In genomic region chr3:48899298-48899697, GRCh38 we compare ENCODE assay signal across 8 cellular contexts. TPM values are rescaled to one million over a fixed set of nuclear protein-coding genes. Genes with fewer than 3 reads are reported as not detected.
DNase-seq lines count a peak whose midpoint lies in the region; ATAC-seq, FAIRE-seq and TF ChIP-seq lines count a peak whose summit lies in the region.

No MANE protein-coding gene starts in this region.

- peak overlapping the region; percentile 84 for H3K27ac ChIP-seq in neutrophil

- H3K4me1 Mint-ChIP-seq in Caco-2 (ENCODE audit: low read depth, unreplicated experiment) = peaks cover 24% of the 10 kb centered on the region

- POLR2A ChIA-PET in Caco-2 (lab: Charles Lee) = interaction anchor here (1.6 kb wide), 1 partner anchor 20 kb away, joined by 3 read pairs; no protein-coding TSS in a partner anchor

- TF ChIP-seq CTCF in Caco-2 (IDR thresholded peaks at IDR 0.05; ENCODE audit: insufficient read depth in 1 of 2, low read depth in 1 of 2, low read length in 1 of 2, severe bottlenecking in 1 of 2, unreplicated experiment in 1 of 2) (no peak), neutrophil (IDR thresholded peaks at IDR 0.05) (no peak)

- peak overlapping the region; percentile 46 for H3K27ac Mint-ChIP-seq in Caco-2 (ENCODE audit: unreplicated experiment)

- no peak for FAIRE-seq in RCC 7860 (lab: Jason Lieb, UNC)

- H3K4me3 Mint-ChIP-seq in Caco-2 (ENCODE audit: unreplicated experiment) = peak overlapping the region; percentile 92

- H3K36me3 ChIP-seq in Caco-2 (ENCODE audit: control insufficient read depth, insufficient read depth, low read length) = no peaks in the 10 kb centered on the region
- H3K36me3 ChIP-seq in neutrophil = no peaks in the 10 kb centered on the region

- H3K36me3 Mint-ChIP-seq in Caco-2 (ENCODE audit: insufficient read depth, unreplicated experiment) = no peaks in the 10 kb centered on the region

- CTCF ChIA-PET in Caco-2 (lab: Charles Lee) = no interaction called here

- intact Hi-C loops in Caco-2 (cut with micrococcal nuclease; ENCODE audit: unreplicated experiment) = loop anchor here (2.0 kb wide), 1 partner anchor 20 kb away; the partner anchor contains the start of gene ARIH2

- H3K27me3 Mint-ChIP-seq in Caco-2 (ENCODE audit: insufficient read depth, unreplicated experiment) = no peaks in the 10 kb centered on the region

- no peaks in the 10 kb centered on the region for H3K9me3 ChIP-seq in Caco-2
- no peaks in the 10 kb centered on the region for H3K9me3 ChIP-seq in neutrophil

- BruUV-seq in Caco-2 (replicated peaks; lab: Mats Ljungman, UMichigan) = no TSS peak

- peak overlapping the region; percentile 66 for H3K4me3 ChIP-seq in Caco-2 (ENCODE audit: low read depth, low read length)
- peak overlapping the region in 1 of 2 experiments; percentile 79 for H3K4me3 ChIP-seq in neutrophil (ENCODE audit: low read depth in 1 of 2, low read length in 1 of 2)

- ATAC-seq in GM19324 (IDR thresholded peaks at IDR 0.05; ENCODE audit: low FRiP score, unreplicated experiment) = no peak
- ATAC-seq in HG03469 (IDR thresholded peaks at IDR 0.05; ENCODE audit: unreplicated experiment) = no peak

- H3K27me3 ChIP-seq in Caco-2 (replicated peaks; ENCODE audit: control insufficient read depth, insufficient read depth, low read length) = no peaks in the 10 kb centered on the region
- H3K27me3 ChIP-seq in neutrophil = no peaks in the 10 kb centered on the region

- H3K4me1 ChIP-seq in Caco-2 (peaks cover 17% of the 10 kb centered on the region), neutrophil (ENCODE audit: control insufficient read depth in 1 of 2, insufficient read depth in 1 of 2, low read depth in 1 of 2, low read length in 1 of 2) (peaks cover 21 to 29% of the 10 kb centered on the region in 2 experiments)

- DNase-seq in Caco-2 (no peak), MV-4-11 (lab: John Stamatoyannopoulos, UW) (peak; percentile 41), RCC 7860 (ENCODE audit: low spot score) (no peak), COR-L47 (lab: John Stamatoyannopoulos, UW) (no peak)
- DNase-seq in central memory CD4-positive, alpha-beta T cell = peak; percentile 43

- no peaks in the 10 kb centered on the region for H3K9me3 Mint-ChIP-seq in Caco-2 (ENCODE audit: unreplicated experiment)

RNA-seq across cellular contexts. Expression of gene SLC25A20, which starts 0.6 kb away (rescaled TPM):
- 17.0 and 19.3 TPM in 2 replicates for total RNA-seq in Caco-2 (2022)

RNA-seq across cellular contexts. Expression of gene ARIH2, which starts 19.3 kb away (rescaled TPM):
- total RNA-seq in Caco-2 (2022) = 106 and 133 TPM in 2 replicates

RNA-seq across cellular contexts. Expression of gene PRKAR2A, which starts 51.6 kb away (rescaled TPM):
- 56.3 and 67.3 TPM in 2 replicates for total RNA-seq in Caco-2 (2022)

Comparison
In these comparisons a context has a peak if more than half of its experiments do, and no peak if none do; other contexts are left out.
1. DNase-seq: peak in MV-4-11 (single experiment) and central memory CD4-positive, alpha-beta T cell (single experiment); none in Caco-2 (0 of 2), RCC 7860 (single experiment) and COR-L47 (single experiment).